In genomic region chr16:48622456-48623303, GRCh38 we compare ENCODE assay signal across 7 cellular contexts. TPM values are rescaled to one million over a fixed set of nuclear protein-coding genes. Genes with fewer than 3 reads are reported as not detected.
DNase-seq lines count a peak whose midpoint lies in the region; ATAC-seq and TF ChIP-seq lines count a peak whose summit lies in the region.

No MANE protein-coding gene starts in this region.

- H3K4me3 ChIP-seq in GM23338 (peak overlapping the region; percentile 70), SK-N-MC (peak overlapping the region; percentile 67), hepatocyte (peak overlapping the region; percentile 17)

- H3K4me1 Mint-ChIP-seq in GM23338, result peaks cover 6% of the 10 kb centered on the region
- peaks cover 19 to 31% of the 10 kb centered on the region in 2 donors for H3K4me1 Mint-ChIP-seq in stimulated activated naive B cell treated with anti-CD40 and anti-IgM and Interleukin-4, amounts not matched to agents 10 μg/mL and 1 μg/mL and 100 μg/mL, for 72 hours

- H3K9me2 ChIP-seq in GM23338 (ENCODE audit: insufficient read depth) (no peaks in the 10 kb centered on the region), hepatocyte (replicated peaks; ENCODE audit: insufficient read depth) (no peaks in the 10 kb centered on the region)

- H3K27ac Mint-ChIP-seq in GM23338, result peak overlapping the region; percentile 89; the same call in 1 of the 2 replicates
- H3K27ac Mint-ChIP-seq in stimulated activated naive B cell treated with anti-CD40 and anti-IgM and Interleukin-4, amounts not matched to agents 10 μg/mL and 1 μg/mL and 100 μg/mL, for 72 hours, result peak overlapping the region; percentile 92

- H3K9me3 ChIP-seq in SK-N-MC (ENCODE audit: low read depth, low read length), result no peaks in the 10 kb centered on the region
- H3K9me3 ChIP-seq in hepatocyte (ENCODE audit: low read depth), result no peaks in the 10 kb centered on the region

- H3K27me3 Mint-ChIP-seq in GM23338 (ENCODE audit: insufficient read depth, low read depth, poor library complexity), result peaks cover 4% of the 10 kb centered on the region
- peaks cover 3 to 12% of the 10 kb centered on the region in 2 donors for H3K27me3 Mint-ChIP-seq in stimulated activated naive B cell treated with anti-CD40 and anti-IgM and Interleukin-4, amounts not matched to agents 10 μg/mL and 1 μg/mL and 100 μg/mL, for 72 hours

- no peak overlapping the region for H3K9ac ChIP-seq in SK-N-MC (ENCODE audit: insufficient read length)

- H3K79me2 ChIP-seq in GM23338 (replicated peaks; ENCODE audit: insufficient read depth), result no peaks in the 10 kb centered on the region
- H3K79me2 ChIP-seq in hepatocyte, result no peaks in the 10 kb centered on the region

- WGBS in hepatocyte (ENCODE audit: low lambda C conversion rate, missing lambda C conversion rate), result 64% methylated on average over 25 of the region's 25 CpGs

- no peaks in the 10 kb centered on the region for H3F3A ChIP-seq in GM23338 (replicated peaks; ENCODE audit: low read depth)

- H3K36me3 Mint-ChIP-seq in GM23338 (ENCODE audit: low read depth), result no peaks in the 10 kb centered on the region
- no peaks in the 10 kb centered on the region for H3K36me3 Mint-ChIP-seq in stimulated activated naive B cell treated with anti-CD40 and anti-IgM and Interleukin-4, amounts not matched to agents 10 μg/mL and 1 μg/mL and 100 μg/mL, for 72 hours

- H3K4me3 Mint-ChIP-seq in GM23338, result peak overlapping the region; percentile 83
- peak overlapping the region; percentile 88 to 89 for H3K4me3 Mint-ChIP-seq in stimulated activated naive B cell treated with anti-CD40 and anti-IgM and Interleukin-4, amounts not matched to agents 10 μg/mL and 1 μg/mL and 100 μg/mL, for 72 hours

- H3K4me2 ChIP-seq in GM23338 (peak overlapping the region; percentile 84), hepatocyte (peak overlapping the region; percentile 72)

- H3K4me1 ChIP-seq in GM23338 (ENCODE audit: insufficient read depth), result no peaks in the 10 kb centered on the region
- H3K4me1 ChIP-seq in hepatocyte (ENCODE audit: insufficient read depth), result peaks cover 6% of the 10 kb centered on the region

- H3K36me3 ChIP-seq in GM23338 (ENCODE audit: insufficient read depth), result no peaks in the 10 kb centered on the region
- no peaks in the 10 kb centered on the region for H3K36me3 ChIP-seq in SK-N-MC (ENCODE audit: insufficient read depth, low read length)
- H3K36me3 ChIP-seq in hepatocyte (replicated peaks; ENCODE audit: insufficient read depth, low read depth), result no peaks in the 10 kb centered on the region

- TF ChIP-seq CTCF in GM23338 (conservative IDR thresholded peaks at IDR 0.05; ENCODE audit: low read depth in 2 of 2), result no peak
- no peak for TF ChIP-seq CTCF in hepatocyte (IDR thresholded peaks at IDR 0.05; ENCODE audit: poor library complexity)

- H3K27ac ChIP-seq in GM23338 (ENCODE audit: low read depth) (no peak overlapping the region), SK-N-MC (no peak overlapping the region), hepatocyte (peak overlapping the region; percentile 88)

- H4K20me1 ChIP-seq in GM23338 (replicated peaks; ENCODE audit: insufficient read depth) (no peaks in the 10 kb centered on the region), hepatocyte (ENCODE audit: insufficient read depth, poor library complexity, severe bottlenecking) (no peaks in the 10 kb centered on the region)

- no peak for DNase-seq in GM23338 (ENCODE audit: low spot score)
- DNase-seq in SK-N-MC (ENCODE audit: low read depth, low spot score), result no peak
- DNase-seq in hepatocyte (ENCODE audit: low spot score), result no peak
- DNase-seq in stimulated activated naive B cell treated with anti-CD40 and anti-IgM and Interleukin-4, amounts not matched to agents 10 μg/mL and 1 μg/mL and 100 μg/mL, for 72 hours, result no peak
- DNase-seq in left colon, result no peak
- no peak for DNase-seq in middle frontal gyrus (ENCODE audit: extremely low spot score, low spot score)

- H3K9me3 Mint-ChIP-seq in GM23338, result no peaks in the 10 kb centered on the region
- no peaks in the 10 kb centered on the region for H3K9me3 Mint-ChIP-seq in stimulated activated naive B cell treated with anti-CD40 and anti-IgM and Interleukin-4, amounts not matched to agents 10 μg/mL and 1 μg/mL and 100 μg/mL, for 72 hours

- intact Hi-C loops in left colon (cut with DNase I, micrococcal nuclease), result loop anchor here in 1 of 2 donors (5.0 kb wide), 1 partner anchor 270 kb away; no protein-coding TSS in a partner anchor

- H3K27me3 ChIP-seq in GM23338 (ENCODE audit: insufficient read depth) (peaks cover 5% of the 10 kb centered on the region; the same call in 1 of the 2 replicates), hepatocyte (no peaks in the 10 kb centered on the region)

- ATAC-seq in GM23338, result peak; percentile 37
- peak; percentile 2 to 10 for ATAC-seq in stimulated activated naive B cell treated with anti-CD40 and anti-IgM and Interleukin-4, amounts not matched to agents 10 μg/mL and 1 μg/mL and 100 μg/mL, for 72 hours (replicated peaks)
- ATAC-seq in left colon, result no peak
- no peak for ATAC-seq in GM18873 (IDR thresholded peaks at IDR 0.05; ENCODE audit: low FRiP score, unreplicated experiment)

- peak overlapping the region; percentile 100 for H2AFZ ChIP-seq in GM23338
- peak overlapping the region; percentile 81 for H2AFZ ChIP-seq in hepatocyte

TF ChIP-seq in GM23338, 12 proteins besides CTCF, POLR2A, EP300 and RAD21 (continues in another document):
- TF ChIP-seq EZH2 (IDR thresholded peaks at IDR 0.05; ENCODE audit: low read depth, unreplicated experiment) (no peak), NANOG (IDR thresholded peaks at IDR 0.05; ENCODE audit: borderline replicate concordance) (no peak), POLR2AphosphoS5 (IDR thresholded peaks at IDR 0.05; ENCODE audit: low read depth) (no peak), ZNF114 (CRISPR knock-in tag; IDR thresholded peaks at IDR 0.05) (no peak)
- TF ChIP-seq, protein P1, sequence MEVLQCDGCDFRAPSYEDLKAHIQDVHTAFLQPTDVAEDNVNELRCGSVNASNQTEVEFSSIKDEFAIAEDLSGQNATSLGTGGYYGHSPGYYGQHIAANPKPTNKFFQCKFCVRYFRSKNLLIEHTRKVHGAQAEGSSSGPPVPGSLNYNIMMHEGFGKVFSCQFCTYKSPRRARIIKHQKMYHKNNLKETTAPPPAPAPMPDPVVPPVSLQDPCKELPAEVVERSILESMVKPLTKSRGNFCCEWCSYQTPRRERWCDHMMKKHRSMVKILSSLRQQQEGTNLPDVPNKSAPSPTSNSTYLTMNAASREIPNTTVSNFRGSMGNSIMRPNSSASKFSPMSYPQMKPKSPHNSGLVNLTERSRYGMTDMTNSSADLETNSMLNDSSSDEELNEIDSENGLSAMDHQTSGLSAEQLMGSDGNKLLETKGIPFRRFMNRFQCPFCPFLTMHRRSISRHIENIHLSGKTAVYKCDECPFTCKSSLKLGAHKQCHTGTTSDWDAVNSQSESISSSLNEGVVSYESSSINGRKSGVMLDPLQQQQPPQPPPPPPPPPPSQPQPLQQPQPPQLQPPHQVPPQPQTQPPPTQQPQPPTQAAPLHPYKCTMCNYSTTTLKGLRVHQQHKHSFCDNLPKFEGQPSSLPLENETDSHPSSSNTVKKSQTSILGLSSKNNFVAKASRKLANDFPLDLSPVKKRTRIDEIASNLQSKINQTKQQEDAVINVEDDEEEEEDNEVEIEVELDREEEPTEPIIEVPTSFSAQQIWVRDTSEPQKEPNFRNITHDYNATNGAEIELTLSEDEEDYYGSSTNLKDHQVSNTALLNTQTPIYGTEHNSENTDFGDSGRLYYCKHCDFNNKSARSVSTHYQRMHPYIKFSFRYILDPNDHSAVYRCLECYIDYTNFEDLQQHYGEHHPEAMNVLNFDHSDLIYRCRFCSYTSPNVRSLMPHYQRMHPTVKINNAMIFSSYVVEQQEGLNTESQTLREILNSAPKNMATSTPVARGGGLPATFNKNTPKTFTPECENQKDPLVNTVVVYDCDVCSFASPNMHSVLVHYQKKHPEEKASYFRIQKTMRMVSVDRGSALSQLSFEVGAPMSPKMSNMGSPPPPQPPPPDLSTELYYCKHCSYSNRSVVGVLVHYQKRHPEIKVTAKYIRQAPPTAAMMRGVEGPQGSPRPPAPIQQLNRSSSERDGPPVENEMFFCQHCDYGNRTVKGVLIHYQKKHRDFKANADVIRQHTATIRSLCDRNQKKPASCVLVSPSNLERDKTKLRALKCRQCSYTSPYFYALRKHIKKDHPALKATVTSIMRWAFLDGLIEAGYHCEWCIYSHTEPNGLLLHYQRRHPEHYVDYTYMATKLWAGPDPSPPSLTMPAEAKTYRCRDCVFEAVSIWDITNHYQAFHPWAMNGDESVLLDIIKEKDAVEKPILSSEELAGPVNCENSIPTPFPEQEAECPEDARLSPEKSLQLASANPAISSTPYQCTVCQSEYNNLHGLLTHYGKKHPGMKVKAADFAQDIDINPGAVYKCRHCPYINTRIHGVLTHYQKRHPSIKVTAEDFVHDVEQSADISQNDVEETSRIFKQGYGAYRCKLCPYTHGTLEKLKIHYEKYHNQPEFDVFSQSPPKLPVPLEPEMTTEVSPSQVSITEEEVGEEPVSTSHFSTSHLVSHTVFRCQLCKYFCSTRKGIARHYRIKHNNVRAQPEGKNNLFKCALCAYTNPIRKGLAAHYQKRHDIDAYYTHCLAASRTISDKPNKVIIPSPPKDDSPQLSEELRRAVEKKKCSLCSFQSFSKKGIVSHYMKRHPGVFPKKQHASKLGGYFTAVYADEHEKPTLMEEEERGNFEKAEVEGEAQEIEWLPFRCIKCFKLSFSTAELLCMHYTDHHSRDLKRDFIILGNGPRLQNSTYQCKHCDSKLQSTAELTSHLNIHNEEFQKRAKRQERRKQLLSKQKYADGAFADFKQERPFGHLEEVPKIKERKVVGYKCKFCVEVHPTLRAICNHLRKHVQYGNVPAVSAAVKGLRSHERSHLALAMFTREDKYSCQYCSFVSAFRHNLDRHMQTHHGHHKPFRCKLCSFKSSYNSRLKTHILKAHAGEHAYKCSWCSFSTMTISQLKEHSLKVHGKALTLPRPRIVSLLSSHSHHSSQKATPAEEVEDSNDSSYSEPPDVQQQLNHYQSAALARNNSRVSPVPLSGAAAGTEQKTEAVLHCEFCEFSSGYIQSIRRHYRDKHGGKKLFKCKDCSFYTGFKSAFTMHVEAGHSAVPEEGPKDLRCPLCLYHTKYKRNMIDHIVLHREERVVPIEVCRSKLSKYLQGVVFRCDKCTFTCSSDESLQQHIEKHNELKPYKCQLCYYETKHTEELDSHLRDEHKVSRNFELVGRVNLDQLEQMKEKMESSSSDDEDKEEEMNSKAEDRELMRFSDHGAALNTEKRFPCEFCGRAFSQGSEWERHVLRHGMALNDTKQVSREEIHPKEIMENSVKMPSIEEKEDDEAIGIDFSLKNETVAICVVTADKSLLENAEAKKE (CRISPR knock-in tag; IDR thresholded peaks at IDR 0.05), result no peak

RNA-seq across cellular contexts. Expression of gene N4BP1, which starts 12.7 kb away (rescaled TPM):
- total RNA-seq in GM23338 (2014; rRNA removed; shearing (Covaris generic)), result 25.7 and 27.3 TPM in 2 replicates
- polyA plus RNA-seq in GM23338 (2016; fragmentation: Nextera tagmentation; extraction: Ambion mirVana) (14.6 and 16.4 TPM in 2 replicates), hepatocyte (21.2 and 31.6 TPM in 2 replicates)
- total RNA-seq in hepatocyte (43.9 and 51.7 TPM in 2 replicates), left colon (10 to 100 TPM; 36.4 to 42.3 TPM)

Comparison
In these comparisons a context has a peak if more than half of its experiments do, and no peak if none do; other contexts are left out.
1. ATAC-seq: peak in GM23338 (single experiment) and stimulated activated naive B cell treated with anti-CD40 and anti-IgM and Interleukin-4, amounts not matched to agents 10 μg/mL and 1 μg/mL and 100 μg/mL, for 72 hours (2 of 2); none in left colon (single experiment) and GM18873 (single experiment).
2. H3K4me3 ChIP-seq: peak in every context shown above with its lines; median percentile 70 in GM23338; 67 in SK-N-MC; 17 in hepatocyte.